In genomic region chr10:74008212-74008731, GRCh38 we compare ENCODE assay signal across 8 cellular contexts. TPM values are rescaled to one million over a fixed set of nuclear protein-coding genes. Genes with fewer than 3 reads are reported as not detected.
DNase-seq lines count a peak whose midpoint lies in the region; ATAC-seq and TF ChIP-seq lines count a peak whose summit lies in the region.

No MANE protein-coding gene starts in this region.

- peaks cover 9 to 15% of the 10 kb centered on the region in 2 donors for H3K36me3 Mint-ChIP-seq in CD14-positive monocyte

- peak overlapping the region in 2 of 7 donors; percentile 21 to 52 for H3K27ac Mint-ChIP-seq in CD14-positive monocyte

- peaks cover 72 to 100% (median 98%) of the 10 kb centered on the region in 4 donors for H3K4me1 ChIP-seq in esophagus muscularis mucosa
- H3K4me1 ChIP-seq in BE2C = 0 out of 2 replicates have a peak, but pooled peaks cover 10% of the 10 kb centered on the region

- peak; percentile 88 for DNase-seq in AG10803 (ENCODE audit: low read depth)
- DNase-seq in MV-4-11 (lab: John Stamatoyannopoulos, UW) = peak; percentile 12
- no peak for DNase-seq in esophagus muscularis mucosa (ENCODE audit: extremely low spot score)
- DNase-seq in CD14-positive monocyte (ENCODE audit: low spot score) = no peak
- DNase-seq in MG63 = no peak
- no peak for DNase-seq in BE2C
- DNase-seq in SIG-M5 treated with dmso at 0.1 percent for 504 hours (lab: John Stamatoyannopoulos, UW; ENCODE audit: unreplicated experiment) = no peak

- peak; percentile 49 for ATAC-seq in GM21515 (IDR thresholded peaks at IDR 0.05; ENCODE audit: unreplicated experiment)

- TF ChIP-seq EP300 in esophagus muscularis mucosa (IDR thresholded peaks at IDR 0.05) = no peak

- intact Hi-C loops in esophagus muscularis mucosa (cut with DNase I) (loop anchor here (5.0 kb wide), 1 partner anchor 69 kb away; no protein-coding TSS in a partner anchor), CD14-positive monocyte (cut with micrococcal nuclease) (no loop called here)

- H3K27me3 ChIP-seq in esophagus muscularis mucosa = no peaks in the 10 kb centered on the region
- H3K27me3 ChIP-seq in MG63 = no peaks in the 10 kb centered on the region
- no peaks in the 10 kb centered on the region for H3K27me3 ChIP-seq in BE2C

- peaks cover 0 to 9% (median 2%) of the 10 kb centered on the region in 4 donors for H3K36me3 ChIP-seq in esophagus muscularis mucosa
- H3K36me3 ChIP-seq in MG63 = peaks cover 61% of the 10 kb centered on the region
- H3K36me3 ChIP-seq in BE2C = no peaks in the 10 kb centered on the region

- H3K4me3 Mint-ChIP-seq in CD14-positive monocyte = no peak overlapping the region

- TF ChIP-seq POLR2A in esophagus muscularis mucosa (IDR thresholded peaks at IDR 0.05; ENCODE audit: low read depth) = no peak

- 61% methylated on average over 3 of the region's 3 CpGs for WGBS in esophagus muscularis mucosa

- H3K27me3 Mint-ChIP-seq in CD14-positive monocyte (ENCODE audit: low read depth in 3 of 3) = no peaks in the 10 kb centered on the region

- TF ChIP-seq CTCF in AG10803 (conservative IDR thresholded peaks at IDR 0.05; ENCODE audit: low read length) (no peak), esophagus muscularis mucosa (IDR thresholded peaks at IDR 0.05) (no peak), CD14-positive monocyte (IDR thresholded peaks at IDR 0.05) (no peak), BE2C (IDR thresholded peaks at IDR 0.05; ENCODE audit: low read depth, low read length) (no peak)

- peaks cover 48% of the 10 kb centered on the region for H3K4me1 Mint-ChIP-seq in CD14-positive monocyte

- H3K27ac ChIP-seq in esophagus muscularis mucosa (replicated peaks in 1 of 4) = peak overlapping the region; percentile 12 to 42 (median 26)

- H3K9me3 ChIP-seq in esophagus muscularis mucosa = no peaks in the 10 kb centered on the region
- H3K9me3 ChIP-seq in MG63 = no peaks in the 10 kb centered on the region
- no peaks in the 10 kb centered on the region for H3K9me3 ChIP-seq in BE2C

- no peaks in the 10 kb centered on the region for H3K9me3 Mint-ChIP-seq in CD14-positive monocyte

- H3K4me3 ChIP-seq in AG10803 (ENCODE audit: low read length) = no peak overlapping the region
- no peak overlapping the region for H3K4me3 ChIP-seq in esophagus muscularis mucosa
- H3K4me3 ChIP-seq in MG63 = no peak overlapping the region
- H3K4me3 ChIP-seq in BE2C (ENCODE audit: low read depth, low read length) = no peak overlapping the region

RNA-seq across cellular contexts. Expression of gene VCL, which starts 10.4 kb away (rescaled TPM):
- total RNA-seq in esophagus muscularis mucosa = 100 to 1,000 TPM; 412 to 555 (median 448) TPM
- polyA plus RNA-seq in CD14-positive monocyte = 10 to 100 TPM; 52.8 to 68.4 TPM
- total RNA-seq in MG63 (2014; rRNA removed; shearing (Covaris generic); ENCODE audit: low replicate concordance) = 109 and 112 TPM in 2 replicates
- polyA plus RNA-seq in BE2C (2012; ENCODE audit: insufficient read depth, insufficient read length, low read depth) = 18.8 TPM

Comparison
In these comparisons a context has a peak if more than half of its experiments do, and no peak if none do; other contexts are left out.
1. DNase-seq: peak in AG10803 (single experiment) and MV-4-11 (single experiment); none in esophagus muscularis mucosa (single experiment), CD14-positive monocyte (single experiment), MG63 (single experiment), BE2C (single experiment) and SIG-M5 treated with dmso at 0.1 percent for 504 hours (single experiment).